In genomic region chr6:12047304-12047703, GRCh38 we compare ENCODE assay signal across 18 cellular contexts. TPM values are rescaled to one million over a fixed set of nuclear protein-coding genes. Genes with fewer than 3 reads are reported as not detected.
DNase-seq lines count a peak whose midpoint lies in the region; ATAC-seq and TF ChIP-seq lines count a peak whose summit lies in the region.
"Had no signal": no experiment of that assay in that cellular context is flagged by ENCODE, and none has a peak within 500 bp of the region (broad histone marks: within the 10 kb centered on the region; RNA-seq: fewer than 3 reads in every experiment).

No MANE protein-coding gene starts in this region.

- peak overlapping the region; percentile 17 to 96 (median 88) for H3K27ac Mint-ChIP-seq in naive B cell

- peaks cover 64% of the 10 kb centered on the region for H3K4me1 ChIP-seq in OCI-LY7 (ENCODE audit: insufficient read depth, low read length, poor library complexity, severe bottlenecking)
- H3K4me1 ChIP-seq: testis had no signal

- H3K27ac ChIP-seq in OCI-LY7 (ENCODE audit: low read depth, low read length, poor library complexity, severe bottlenecking): peak overlapping the region; percentile 55
- H3K27ac ChIP-seq: C4-2B, esophagus muscularis mucosa, hepatocyte, left ventricle myocardium inferior, testis had no signal

- H3K4me3 ChIP-seq in GM06990 (replicated peaks; ENCODE audit: low read depth, low read length) (no peak overlapping the region), OCI-LY7 (ENCODE audit: low read depth, low read length, poor library complexity, severe bottlenecking) (peak overlapping the region; percentile 9)
- H3K4me3 ChIP-seq: esophagus muscularis mucosa, hepatocyte, left ventricle myocardium inferior, MG63, testis had no signal

- TF ChIP-seq CTCF in GM06990 (IDR thresholded peaks at IDR 0.05; ENCODE audit: insufficient read depth, low read length, poor library complexity, severe bottlenecking): no peak
- no peak for TF ChIP-seq CTCF in OCI-LY7 (conservative IDR thresholded peaks at IDR 0.05; ENCODE audit: low read length)

- ATAC-seq in GM18505 (IDR thresholded peaks at IDR 0.05; ENCODE audit: unreplicated experiment): no peak
- peak in 1 of 2 donors; percentile 12 for ATAC-seq in naive B cell (ENCODE audit: low read depth in 2 of 2)
- ATAC-seq: T-cell had no signal

- intact Hi-C loops in OCI-LY7 (cut with micrococcal nuclease; ENCODE audit: unreplicated experiment): no loop called here

- no peaks in the 10 kb centered on the region for H4K20me1 ChIP-seq in OCI-LY7 (ENCODE audit: insufficient read depth, low read length)

- peak overlapping the region in 2 of 8 donors; percentile 4 to 9 for H3K4me3 Mint-ChIP-seq in naive B cell
- H3K4me3 Mint-ChIP-seq: T-cell had no signal

- POLR2A ChIA-PET in OCI-LY7 (lab: Charles Lee): interaction anchor here (0.9 to 1.0 kb wide), 2 partner anchors 19 to 38 kb away, joined by 3 read pairs; no protein-coding TSS in a partner anchor

- no TSS peak for BruUV-seq in OCI-LY7 (replicated peaks; lab: Mats Ljungman, UMichigan)

- no peaks in the 10 kb centered on the region for H3K36me3 ChIP-seq in GM06990 (ENCODE audit: control insufficient read depth, insufficient read depth, low read length)
- H3K36me3 ChIP-seq in OCI-LY7 (ENCODE audit: insufficient read depth, low read length): peaks cover 28% of the 10 kb centered on the region
- H3K36me3 ChIP-seq: esophagus muscularis mucosa, left ventricle myocardium inferior, MG63 had no signal

- H3K27me3 Mint-ChIP-seq in naive B cell: no peaks in the 10 kb centered on the region
- H3K27me3 Mint-ChIP-seq: T-cell had no signal

- CTCF ChIA-PET in OCI-LY7 (lab: Charles Lee; ENCODE audit: unreplicated experiment): no interaction called here

- H3K4me2 ChIP-seq in OCI-LY7 (ENCODE audit: low read length): peak overlapping the region; percentile 65
- H3K4me2 ChIP-seq: hepatocyte had no signal

- H3K9me3 Mint-ChIP-seq in naive B cell: no peaks in the 10 kb centered on the region
- H3K9me3 Mint-ChIP-seq: T-cell had no signal

- H3K36me3 Mint-ChIP-seq in naive B cell: no peaks in the 10 kb centered on the region

- DNase-seq in GM06990 (ENCODE audit: extremely low read depth, insufficient read length) (peak; percentile 58), OCI-LY7 (ENCODE audit: low spot score) (peak; percentile 70), naive B cell (peak; percentile 17), UCSD-AML1 (lab: John Stamatoyannopoulos, UW; ENCODE audit: unreplicated experiment) (no peak), DMS79 treated with DMSO at 0.1 percent for 48 hours (lab: John Stamatoyannopoulos, UW) (no peak), H4 (ENCODE audit: low spot score) (no peak)
- DNase-seq in stimulated activated naive CD4-positive, alpha-beta T cell (lab: John Stamatoyannopoulos, UW): no peak
- DNase-seq: GDM1, H7, left ventricle myocardium inferior, MG63, occipital lobe, T-cell, testis had no signal

- no peaks in the 10 kb centered on the region for H3K27me3 ChIP-seq in GM06990 (replicated peaks; ENCODE audit: control insufficient read depth, insufficient read depth, low read length)
- H3K27me3 ChIP-seq: esophagus muscularis mucosa, hepatocyte, MG63, testis had no signal

- no peaks in the 10 kb centered on the region for H3K9me2 ChIP-seq in OCI-LY7 (ENCODE audit: insufficient read depth, low read length)

- H3K4me1 Mint-ChIP-seq in naive B cell: peaks cover 43 to 73% (median 48%) of the 10 kb centered on the region in 3 donors

- peak; percentile 56 for TF ChIP-seq POLR2A in GM18505 (IDR thresholded peaks at IDR 0.05; ENCODE audit: borderline replicate concordance, extremely low read depth, insufficient read depth, insufficient read length)

- peaks cover 7% of the 10 kb centered on the region; the same call in 1 of the 2 replicates for H3K9me3 ChIP-seq in OCI-LY7 (ENCODE audit: low read length)
- H3K9me3 ChIP-seq: esophagus muscularis mucosa, left ventricle myocardium inferior, MG63, testis had no signal

- peaks cover 57% of the 10 kb centered on the region; the same call in 1 of the 2 replicates for H3K79me2 ChIP-seq in OCI-LY7 (ENCODE audit: insufficient read depth, low read depth, low read length)

- peak overlapping the region; percentile 49 for H2AFZ ChIP-seq in OCI-LY7 (ENCODE audit: low read length)
- H2AFZ ChIP-seq: hepatocyte had no signal

RNA-seq across cellular contexts. Expression of gene HIVEP1, which starts 35.2 kb away (rescaled TPM):
- 18.3 and 22.6 TPM in 2 replicates for total RNA-seq in OCI-LY7 (2014; rRNA removed; shearing (Covaris generic))
- 22.1 and 29.5 TPM in 2 replicates for total RNA-seq in OCI-LY7 (2022)
- polyA plus RNA-seq in naive B cell (ENCODE audit: low read depth in 6 of 6): 10 to 100 TPM in 1 of 6 donors, 1 to 10 TPM in 4, not detected in 1; 8.2 to 10.2 (median 8.7) TPM
- total RNA-seq in H4 (2014; rRNA removed; shearing (Covaris generic)): 7.2 and 8.6 TPM in 2 replicates

Comparison
In these comparisons a context has a peak if more than half of its experiments do, and no peak if none do; other contexts are left out.
1. DNase-seq: peak in GM06990 (single experiment), OCI-LY7 (single experiment) and naive B cell (single experiment); none in UCSD-AML1 (single experiment), DMS79 treated with DMSO at 0.1 percent for 48 hours (single experiment), stimulated activated naive CD4-positive, alpha-beta T cell (0 of 6) and H4 (single experiment).